1 cellular context compared by ENCODE assay signal in the genomic region with DNA sequence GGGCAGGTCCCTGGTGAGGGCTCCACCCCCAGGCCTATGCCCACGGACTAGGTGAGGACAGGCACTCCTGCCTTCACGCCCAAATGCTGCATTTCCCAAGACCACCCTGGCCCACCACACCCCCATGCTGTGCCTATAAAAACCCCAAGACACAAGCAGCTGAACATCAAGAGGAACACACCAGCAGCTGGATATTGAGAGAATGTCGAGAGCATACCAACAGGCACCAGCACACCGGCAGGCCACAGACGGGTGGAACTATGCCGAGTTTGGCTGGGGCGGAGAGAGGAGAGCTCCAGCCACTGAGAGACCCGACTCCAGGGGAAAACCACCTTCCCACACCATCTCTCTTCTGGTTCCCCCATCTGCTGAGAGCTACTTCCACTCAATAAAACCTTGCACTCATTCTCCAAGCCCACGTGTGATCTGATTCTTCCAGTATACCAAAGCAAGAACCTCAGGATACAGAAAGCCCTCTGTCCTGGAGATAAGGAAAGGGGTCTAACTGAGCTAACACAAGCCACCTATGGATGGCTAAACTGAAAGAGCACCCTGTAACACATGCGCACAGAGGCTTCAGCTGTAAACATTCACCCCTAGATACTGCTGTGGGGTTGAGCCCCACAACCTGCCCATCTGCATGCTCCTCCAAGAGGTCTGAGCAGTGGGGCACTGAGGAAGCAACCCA.
TF ChIP-seq lines count a peak whose summit lies in the region.

No MANE protein-coding gene starts in this region.

TF ChIP-seq in WTC11, 78 proteins besides CTCF, POLR2A, EP300 and RAD21 (continued from another document):
- TF ChIP-seq, protein P1, sequence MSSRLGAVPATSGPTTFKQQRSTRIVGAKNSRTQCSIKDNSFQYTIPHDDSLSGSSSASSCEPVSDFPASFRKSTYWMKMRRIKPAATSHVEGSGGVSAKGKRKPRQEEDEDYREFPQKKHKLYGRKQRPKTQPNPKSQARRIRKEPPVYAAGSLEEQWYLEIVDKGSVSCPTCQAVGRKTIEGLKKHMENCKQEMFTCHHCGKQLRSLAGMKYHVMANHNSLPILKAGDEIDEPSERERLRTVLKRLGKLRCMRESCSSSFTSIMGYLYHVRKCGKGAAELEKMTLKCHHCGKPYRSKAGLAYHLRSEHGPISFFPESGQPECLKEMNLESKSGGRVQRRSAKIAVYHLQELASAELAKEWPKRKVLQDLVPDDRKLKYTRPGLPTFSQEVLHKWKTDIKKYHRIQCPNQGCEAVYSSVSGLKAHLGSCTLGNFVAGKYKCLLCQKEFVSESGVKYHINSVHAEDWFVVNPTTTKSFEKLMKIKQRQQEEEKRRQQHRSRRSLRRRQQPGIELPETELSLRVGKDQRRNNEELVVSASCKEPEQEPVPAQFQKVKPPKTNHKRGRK (CRISPR knock-in tag; IDR thresholded peaks at IDR 0.05; ENCODE audit: borderline replicate concordance): no peak
- TF ChIP-seq MYBL2 (CRISPR knock-in tag; IDR thresholded peaks at IDR 0.05) (no peak), KAT7 (CRISPR knock-in tag; IDR thresholded peaks at IDR 0.05; ENCODE audit: borderline replicate concordance) (no peak), ELF4 (CRISPR knock-in tag; IDR thresholded peaks at IDR 0.05; ENCODE audit: low read depth) (no peak)
- TF ChIP-seq, protein P2, sequence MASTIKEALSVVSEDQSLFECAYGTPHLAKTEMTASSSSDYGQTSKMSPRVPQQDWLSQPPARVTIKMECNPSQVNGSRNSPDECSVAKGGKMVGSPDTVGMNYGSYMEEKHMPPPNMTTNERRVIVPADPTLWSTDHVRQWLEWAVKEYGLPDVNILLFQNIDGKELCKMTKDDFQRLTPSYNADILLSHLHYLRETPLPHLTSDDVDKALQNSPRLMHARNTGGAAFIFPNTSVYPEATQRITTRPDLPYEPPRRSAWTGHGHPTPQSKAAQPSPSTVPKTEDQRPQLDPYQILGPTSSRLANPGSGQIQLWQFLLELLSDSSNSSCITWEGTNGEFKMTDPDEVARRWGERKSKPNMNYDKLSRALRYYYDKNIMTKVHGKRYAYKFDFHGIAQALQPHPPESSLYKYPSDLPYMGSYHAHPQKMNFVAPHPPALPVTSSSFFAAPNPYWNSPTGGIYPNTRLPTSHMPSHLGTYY (CRISPR knock-in tag; IDR thresholded peaks at IDR 0.05): no peak
